Comparison of ENCODE assay signal across 5 cellular contexts in the genomic region with DNA sequence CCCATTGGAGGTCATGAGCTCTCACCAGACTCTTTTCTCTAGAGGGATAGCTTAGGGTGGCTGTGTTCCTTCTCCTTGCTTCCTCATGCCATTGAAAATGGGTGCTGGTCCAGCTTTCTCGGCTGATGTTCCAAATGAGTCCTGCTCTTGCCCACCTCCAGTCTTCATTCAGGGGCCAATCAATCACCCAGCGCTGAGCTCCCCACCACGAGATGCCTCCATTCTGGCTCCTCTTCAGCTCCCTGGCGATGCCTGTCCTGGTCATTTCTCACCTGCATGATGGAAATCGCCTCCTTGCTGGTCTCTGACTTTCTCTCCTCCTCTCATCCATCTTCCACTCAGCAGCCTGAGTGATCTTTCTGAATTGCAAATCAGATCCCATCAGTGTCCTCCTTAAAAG.
"Had no signal": no experiment of that assay in that cellular context is flagged by ENCODE, and none has a peak within 500 bp of the region (broad histone marks: within the 10 kb centered on the region; RNA-seq: fewer than 3 reads in every experiment).

No MANE protein-coding gene starts in this region.

- H3K4me2 ChIP-seq: GM23338 had no signal

- H3K4me3 ChIP-seq: GM23338, K562 had no signal

- H3K9me3 Mint-ChIP-seq: GM23338, H9 had no signal

- H3K4me3 Mint-ChIP-seq: GM23338, H9 had no signal

- DNase-seq: H9, HCEC 1CT, IMR-90 had no signal

- H2AFZ ChIP-seq: GM23338 had no signal

- H3K27ac Mint-ChIP-seq: GM23338, H9 had no signal
